Comparison of ENCODE assay signal across 17 cellular contexts in genomic region chr22:22097727-22098228, GRCh38.
"Had no signal": no experiment of that assay in that cellular context is flagged by ENCODE, and none has a peak within 500 bp of the region (broad histone marks: within the 10 kb centered on the region; RNA-seq: fewer than 3 reads in every experiment).

No MANE protein-coding gene starts in this region.

- DNase-seq: activated CD4-positive, alpha-beta T cell treated with anti-CD3 and anti-CD28 coated beads for 36 hours; activated gamma-delta T cell; colonic mucosa; foreskin melanocyte; kidney; nucleus accumbens; sigmoid colon; stimulated activated CD4-positive, alpha-beta T cell treated with anti-CD3 and anti-CD28 coated beads, Interleukin-4, amount 100 ng/mL, for 4 hours; stimulated activated naive CD4-positive, alpha-beta T cell treated with Interleukin-2 at 50 U/mL for 16 hours; thyroid gland had no signal

- ATAC-seq: activated CD4-positive, alpha-beta T cell treated with anti-CD3 and anti-CD28 coated beads for 36 hours; left lobe of liver had no signal

- H3K36me3 ChIP-seq: ascending aorta, colonic mucosa, sigmoid colon, thyroid gland had no signal

- H3K4me1 ChIP-seq: ascending aorta, colonic mucosa, sigmoid colon, thyroid gland had no signal

- H3K9me3 ChIP-seq: ascending aorta, colonic mucosa, sigmoid colon, thyroid gland had no signal

- FAIRE-seq: kidney had no signal

- H3K4me3 ChIP-seq: ascending aorta, colonic mucosa, lung, sigmoid colon, thyroid gland had no signal

- H3K27me3 ChIP-seq: ascending aorta, colonic mucosa, sigmoid colon, thyroid gland had no signal

- H3K27ac ChIP-seq: ascending aorta, colonic mucosa, sigmoid colon, thyroid gland had no signal

- H3K4me1 Mint-ChIP-seq: activated naive CD4-positive, alpha-beta T cell treated with anti-CD3 and anti-CD28 coated beads, Interleukin-2, amount 50 U/mL, for 24 hours; central memory CD8-positive, alpha-beta T cell; mesothelial cell of epicardium; nephron had no signal

- H3K36me3 Mint-ChIP-seq: activated naive CD4-positive, alpha-beta T cell treated with anti-CD3 and anti-CD28 coated beads, Interleukin-2, amount 50 U/mL, for 24 hours; mesothelial cell of epicardium had no signal

- H3K27ac Mint-ChIP-seq: activated CD4-positive, alpha-beta T cell treated with anti-CD3 and anti-CD28 coated beads for 36 hours; activated naive CD4-positive, alpha-beta T cell treated with anti-CD3 and anti-CD28 coated beads, Interleukin-2, amount 50 U/mL, for 24 hours; mesothelial cell of epicardium; nephron had no signal

- H3K4me3 Mint-ChIP-seq: activated CD4-positive, alpha-beta T cell treated with anti-CD3 and anti-CD28 coated beads for 36 hours; activated naive CD4-positive, alpha-beta T cell treated with anti-CD3 and anti-CD28 coated beads, Interleukin-2, amount 50 U/mL, for 24 hours; central memory CD8-positive, alpha-beta T cell; mesothelial cell of epicardium; nephron had no signal

- H3K9me3 Mint-ChIP-seq: activated naive CD4-positive, alpha-beta T cell treated with anti-CD3 and anti-CD28 coated beads, Interleukin-2, amount 50 U/mL, for 24 hours; central memory CD8-positive, alpha-beta T cell; mesothelial cell of epicardium; nephron had no signal
